In the genomic region with DNA sequence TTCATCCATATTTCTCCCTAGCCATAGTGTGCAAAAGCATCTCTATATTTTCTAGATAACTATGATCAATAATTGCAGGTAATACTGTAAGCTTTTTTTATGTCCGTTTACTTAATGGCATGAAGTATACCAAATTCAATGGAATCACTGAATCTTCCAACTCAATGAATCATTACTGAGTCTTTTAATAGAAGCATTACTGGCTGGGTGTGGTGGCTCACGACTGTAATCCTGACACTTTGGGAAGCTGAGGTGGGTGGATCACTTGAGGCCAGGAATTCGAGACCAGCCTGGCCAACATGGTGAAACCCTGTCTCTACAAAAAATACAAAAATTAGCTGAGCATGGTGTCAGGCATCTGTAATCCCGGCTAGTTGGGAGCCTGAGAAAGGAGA, we compare ENCODE assay signal across 20 cellular contexts.
"Had no signal": no experiment of that assay in that cellular context is flagged by ENCODE, and none has a peak within 500 bp of the region (broad histone marks: within the 10 kb centered on the region; RNA-seq: fewer than 3 reads in every experiment).

No MANE protein-coding gene starts in this region.

- H3K4me1 Mint-ChIP-seq: activated naive CD8-positive, alpha-beta T cell treated with anti-CD3 and anti-CD28 coated beads for 36 hours; immature natural killer cell; naive thymus-derived CD8-positive, alpha-beta T cell; stimulated activated effector memory CD8-positive, alpha-beta T cell treated with anti-CD3 and anti-CD28 coated beads, Interleukin-12 subunit alpha, Interleukin-12 subunit beta, amount 100 ng/mL, for 72 hours had no signal

- H3K36me3 Mint-ChIP-seq: activated CD8-positive, alpha-beta memory T cell treated with anti-CD3 and anti-CD28 coated beads, Interleukin-2, amount 10 ng/mL, durations not matched to agents 7 days and 5 days; activated naive CD8-positive, alpha-beta T cell treated with anti-CD3 and anti-CD28 coated beads for 36 hours; stimulated activated effector memory CD8-positive, alpha-beta T cell treated with anti-CD3 and anti-CD28 coated beads, Interleukin-12 subunit alpha, Interleukin-12 subunit beta, amount 100 ng/mL, for 72 hours; type B pancreatic cell had no signal

- H3K4me3 ChIP-seq: dorsolateral prefrontal cortex, heart right ventricle, pancreas, right lobe of liver, smooth muscle cell, stomach had no signal

- H3K9me3 ChIP-seq: pancreas, right lobe of liver had no signal

- H3K9me3 Mint-ChIP-seq: activated naive CD8-positive, alpha-beta T cell treated with anti-CD3 and anti-CD28 coated beads for 36 hours; type B pancreatic cell had no signal

- H3K27ac ChIP-seq: dorsolateral prefrontal cortex, heart right ventricle, pancreas, right lobe of liver, stomach had no signal

- H3K4me2 ChIP-seq: smooth muscle cell had no signal

- DNase-seq: activated CD4-positive, alpha-beta memory T cell treated with anti-CD3 and anti-CD28 coated beads, Interleukin-2, amount 10 ng/mL, durations not matched to agents 7 days and 5 days; activated CD4-positive, alpha-beta T cell treated with anti-CD3 and anti-CD28 coated beads for 36 hours; activated CD8-positive, alpha-beta memory T cell treated with anti-CD3 and anti-CD28 coated beads, Interleukin-2, amount 10 ng/mL, durations not matched to agents 7 days and 5 days; activated naive CD8-positive, alpha-beta T cell treated with anti-CD3 and anti-CD28 coated beads for 36 hours; amniotic stem cell; caudate nucleus; dorsolateral prefrontal cortex; erythroblast; heart right ventricle; immature natural killer cell; kidney glomerular epithelial cell; left ventricle myocardium superior; naive thymus-derived CD8-positive, alpha-beta T cell; pancreas; right lobe of liver; stimulated activated CD4-positive, alpha-beta T cell treated with anti-CD3 and anti-CD28 coated beads, Interleukin-4, amount 100 ng/mL, for 24 hours; stomach had no signal

- FAIRE-seq: pancreas had no signal

- H3K27ac Mint-ChIP-seq: activated CD4-positive, alpha-beta memory T cell treated with anti-CD3 and anti-CD28 coated beads, Interleukin-2, amount 10 ng/mL, durations not matched to agents 7 days and 5 days; activated CD4-positive, alpha-beta T cell treated with anti-CD3 and anti-CD28 coated beads for 36 hours; activated CD8-positive, alpha-beta memory T cell treated with anti-CD3 and anti-CD28 coated beads, Interleukin-2, amount 10 ng/mL, durations not matched to agents 7 days and 5 days; activated naive CD8-positive, alpha-beta T cell treated with anti-CD3 and anti-CD28 coated beads for 36 hours; immature natural killer cell; naive thymus-derived CD8-positive, alpha-beta T cell; stimulated activated effector memory CD8-positive, alpha-beta T cell treated with anti-CD3 and anti-CD28 coated beads, Interleukin-12 subunit alpha, Interleukin-12 subunit beta, amount 100 ng/mL, for 72 hours; type B pancreatic cell had no signal

- H3K36me3 ChIP-seq: heart right ventricle, pancreas, right lobe of liver, stomach had no signal

- ATAC-seq: activated CD4-positive, alpha-beta T cell treated with anti-CD3 and anti-CD28 coated beads for 36 hours; activated CD8-positive, alpha-beta memory T cell treated with anti-CD3 and anti-CD28 coated beads, Interleukin-2, amount 10 ng/mL, durations not matched to agents 7 days and 5 days; heart right ventricle; left ventricle myocardium superior; naive thymus-derived CD8-positive, alpha-beta T cell; pancreas; stimulated activated effector memory CD8-positive, alpha-beta T cell treated with anti-CD3 and anti-CD28 coated beads, Interleukin-12 subunit alpha, Interleukin-12 subunit beta, amount 100 ng/mL, for 72 hours had no signal

- H3K27me3 ChIP-seq: dorsolateral prefrontal cortex, heart right ventricle, pancreas, right lobe of liver, stomach had no signal

- H3K27me3 Mint-ChIP-seq: activated CD4-positive, alpha-beta memory T cell treated with anti-CD3 and anti-CD28 coated beads, Interleukin-2, amount 10 ng/mL, durations not matched to agents 7 days and 5 days; activated CD4-positive, alpha-beta T cell treated with anti-CD3 and anti-CD28 coated beads for 36 hours; activated CD8-positive, alpha-beta memory T cell treated with anti-CD3 and anti-CD28 coated beads, Interleukin-2, amount 10 ng/mL, durations not matched to agents 7 days and 5 days; activated naive CD8-positive, alpha-beta T cell treated with anti-CD3 and anti-CD28 coated beads for 36 hours; type B pancreatic cell had no signal

- H3K4me3 Mint-ChIP-seq: activated CD4-positive, alpha-beta memory T cell treated with anti-CD3 and anti-CD28 coated beads, Interleukin-2, amount 10 ng/mL, durations not matched to agents 7 days and 5 days; activated CD4-positive, alpha-beta T cell treated with anti-CD3 and anti-CD28 coated beads for 36 hours; activated CD8-positive, alpha-beta memory T cell treated with anti-CD3 and anti-CD28 coated beads, Interleukin-2, amount 10 ng/mL, durations not matched to agents 7 days and 5 days; activated naive CD8-positive, alpha-beta T cell treated with anti-CD3 and anti-CD28 coated beads for 36 hours; naive thymus-derived CD8-positive, alpha-beta T cell; stimulated activated effector memory CD8-positive, alpha-beta T cell treated with anti-CD3 and anti-CD28 coated beads, Interleukin-12 subunit alpha, Interleukin-12 subunit beta, amount 100 ng/mL, for 72 hours; type B pancreatic cell had no signal

- H3K4me1 ChIP-seq: heart right ventricle, pancreas, right lobe of liver, stomach had no signal
